Comparison of ENCODE assay signal across 29 cellular contexts in the genomic region with DNA sequence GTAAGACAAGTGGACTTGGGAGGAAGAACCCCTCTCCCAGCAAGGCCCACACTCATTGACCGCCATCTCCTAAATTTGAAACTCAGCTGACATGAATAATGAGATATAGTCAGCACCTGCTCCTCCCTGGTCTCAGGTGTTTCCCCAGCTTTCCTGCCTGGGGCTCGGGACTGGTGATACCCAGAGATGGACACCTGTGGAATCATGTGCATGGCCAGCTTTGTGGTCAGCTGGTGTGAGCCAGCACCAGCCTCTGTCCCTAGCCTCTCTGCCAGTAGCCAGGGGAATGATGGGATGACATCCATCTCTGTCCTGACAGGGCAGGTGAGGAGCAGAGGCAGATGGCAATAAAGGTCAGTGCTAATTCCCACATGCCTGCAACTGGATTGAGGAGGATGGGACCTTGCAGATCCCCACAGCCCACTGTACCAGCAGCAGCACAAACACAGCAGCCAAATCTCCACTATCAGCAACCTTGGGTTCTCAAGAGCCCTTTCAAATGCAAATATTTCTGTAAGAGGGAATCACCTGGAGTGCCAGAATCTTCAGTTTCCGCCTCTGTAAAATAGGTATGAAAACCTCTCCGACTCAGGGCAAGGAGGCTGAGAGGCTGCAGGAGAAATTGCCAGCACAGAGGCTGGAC.
"Had no signal": no experiment of that assay in that cellular context is flagged by ENCODE, and none has a peak within 500 bp of the region (broad histone marks: within the 10 kb centered on the region; RNA-seq: fewer than 3 reads in every experiment).

No MANE protein-coding gene starts in this region.

- H3K27me3 Mint-ChIP-seq: stimulated activated naive CD8-positive, alpha-beta T cell treated with anti-CD3 and anti-CD28 coated beads, Interleukin-15, amount 100 ng/mL, for 72 hours had no signal

- DNase-seq: activated CD4-positive, alpha-beta T cell treated with anti-CD3 and anti-CD28 coated beads for 36 hours; activated CD4-positive, CD25-positive, alpha-beta regulatory T cell; activated CD8-positive, alpha-beta memory T cell treated with anti-CD3 and anti-CD28 coated beads, Interleukin-2, amount 10 ng/mL, durations not matched to agents 7 days and 5 days; activated CD8-positive, alpha-beta T cell treated with anti-CD3 and anti-CD28 coated beads, Interleukin-2, amount 10 ng/mL, durations not matched to agents 7 days and 5 days; activated naive CD4-positive, alpha-beta T cell; activated T-cell treated with anti-CD3 and anti-CD28 coated beads, Interleukin-2, amount 50 U/mL, for 72 hours; anterior cingulate cortex; effector memory CD8-positive, alpha-beta T cell; erythroblast; gastrocnemius medialis; glutamatergic neuron; islet precursor cell; mammary epithelial cell; naive thymus-derived CD4-positive, alpha-beta T cell; nucleus accumbens; pancreas; retina; stimulated activated CD4-positive, alpha-beta T cell treated with anti-CD3 and anti-CD28 coated beads, Interleukin-12 subunit alpha, Interleukin-12 subunit beta, amount 100 ng/mL, for 4 hours; stimulated activated CD4-positive, alpha-beta T cell treated with anti-CD3 and anti-CD28 coated beads, Interleukin-4, amount 100 ng/mL, for 1 hour; stimulated activated naive CD8-positive, alpha-beta T cell treated with anti-CD3 and anti-CD28 coated beads, Interleukin-15, amount 100 ng/mL, for 72 hours; substantia nigra; upper lobe of right lung had no signal

- H3K4me3 Mint-ChIP-seq: activated CD4-positive, alpha-beta T cell treated with anti-CD3 and anti-CD28 coated beads for 36 hours; activated CD8-positive, alpha-beta memory T cell treated with anti-CD3 and anti-CD28 coated beads, Interleukin-2, amount 10 ng/mL, durations not matched to agents 7 days and 5 days; activated CD8-positive, alpha-beta T cell treated with anti-CD3 and anti-CD28 coated beads, Interleukin-2, amount 10 ng/mL, durations not matched to agents 7 days and 5 days; activated T-cell treated with anti-CD3 and anti-CD28 coated beads, Interleukin-2, amount 50 U/mL, for 72 hours; effector memory CD8-positive, alpha-beta T cell; mesothelial cell of epicardium; naive thymus-derived CD4-positive, alpha-beta T cell; stimulated activated naive CD8-positive, alpha-beta T cell treated with anti-CD3 and anti-CD28 coated beads, Interleukin-15, amount 100 ng/mL, for 72 hours; T-helper 2 cell treated with Interferon-gamma antibody and Interleukin-4, amounts not matched to agents 5 μg/mL and 100 μg/mL, for 36 hours had no signal

- H3K36me3 Mint-ChIP-seq: activated CD8-positive, alpha-beta memory T cell treated with anti-CD3 and anti-CD28 coated beads, Interleukin-2, amount 10 ng/mL, durations not matched to agents 7 days and 5 days; activated naive CD4-positive, alpha-beta T cell treated with anti-CD3 and anti-CD28 coated beads, Interleukin-2, amount 50 U/mL, for 72 hours; mesothelial cell of epicardium; naive thymus-derived CD4-positive, alpha-beta T cell had no signal

- H3K4me1 ChIP-seq: prostate gland had no signal

- H3K27me3 ChIP-seq: gastrocnemius medialis, pancreas, upper lobe of right lung had no signal

- H3K27ac ChIP-seq: coronary artery, gastrocnemius medialis, pancreas, prostate gland, skin epidermis, upper lobe of right lung had no signal

- H3K9me3 ChIP-seq: gastrocnemius medialis, pancreas, prostate gland, upper lobe of right lung had no signal

- ATAC-seq: activated CD4-positive, alpha-beta T cell treated with anti-CD3 and anti-CD28 coated beads for 36 hours; activated CD8-positive, alpha-beta memory T cell treated with anti-CD3 and anti-CD28 coated beads, Interleukin-2, amount 10 ng/mL, durations not matched to agents 7 days and 5 days; activated CD8-positive, alpha-beta T cell treated with anti-CD3 and anti-CD28 coated beads, Interleukin-2, amount 10 ng/mL, durations not matched to agents 7 days and 5 days; activated naive CD4-positive, alpha-beta T cell treated with anti-CD3 and anti-CD28 coated beads, Interleukin-2, amount 50 U/mL, for 72 hours; activated T-cell treated with anti-CD3 and anti-CD28 coated beads, Interleukin-2, amount 50 U/mL, for 72 hours; effector memory CD8-positive, alpha-beta T cell; gastrocnemius medialis; naive thymus-derived CD4-positive, alpha-beta T cell; pancreas; sciatic nerve; stimulated activated naive CD8-positive, alpha-beta T cell treated with anti-CD3 and anti-CD28 coated beads, Interleukin-15, amount 100 ng/mL, for 72 hours; upper lobe of right lung had no signal

- H3K27ac Mint-ChIP-seq: activated CD4-positive, alpha-beta T cell treated with anti-CD3 and anti-CD28 coated beads for 36 hours; activated CD8-positive, alpha-beta memory T cell treated with anti-CD3 and anti-CD28 coated beads, Interleukin-2, amount 10 ng/mL, durations not matched to agents 7 days and 5 days; activated CD8-positive, alpha-beta T cell treated with anti-CD3 and anti-CD28 coated beads, Interleukin-2, amount 10 ng/mL, durations not matched to agents 7 days and 5 days; activated T-cell treated with anti-CD3 and anti-CD28 coated beads, Interleukin-2, amount 50 U/mL, for 72 hours; effector memory CD8-positive, alpha-beta T cell; mesothelial cell of epicardium; naive thymus-derived CD4-positive, alpha-beta T cell; stimulated activated naive CD8-positive, alpha-beta T cell treated with anti-CD3 and anti-CD28 coated beads, Interleukin-15, amount 100 ng/mL, for 72 hours; T-helper 2 cell treated with Interferon-gamma antibody and Interleukin-4, amounts not matched to agents 5 μg/mL and 100 μg/mL, for 36 hours had no signal

- H3K9me3 Mint-ChIP-seq: activated naive CD4-positive, alpha-beta T cell treated with anti-CD3 and anti-CD28 coated beads, Interleukin-2, amount 50 U/mL, for 72 hours; activated T-cell treated with anti-CD3 and anti-CD28 coated beads, Interleukin-2, amount 50 U/mL, for 72 hours; effector memory CD8-positive, alpha-beta T cell; mesothelial cell of epicardium; naive thymus-derived CD4-positive, alpha-beta T cell; stimulated activated naive CD8-positive, alpha-beta T cell treated with anti-CD3 and anti-CD28 coated beads, Interleukin-15, amount 100 ng/mL, for 72 hours; T-helper 2 cell treated with Interferon-gamma antibody and Interleukin-4, amounts not matched to agents 5 μg/mL and 100 μg/mL, for 36 hours had no signal
